9 cellular contexts compared by ENCODE assay signal in genomic region chr2:149017116-149017985, GRCh38. TPM values are rescaled to one million over a fixed set of nuclear protein-coding genes. Genes with fewer than 3 reads are reported as not detected.
DNase-seq lines count a peak whose midpoint lies in the region; ATAC-seq and TF ChIP-seq lines count a peak whose summit lies in the region.
"Had no signal": no experiment of that assay in that cellular context is flagged by ENCODE, and none has a peak within 500 bp of the region (broad histone marks: within the 10 kb centered on the region; RNA-seq: fewer than 3 reads in every experiment).

No MANE protein-coding gene starts in this region.

- H4K91ac ChIP-seq in H9 (ENCODE audit: insufficient read length, low read depth, low read length): no peak overlapping the region

- no peak overlapping the region for H2BK5ac ChIP-seq in H9 (ENCODE audit: insufficient read length, low read length)

- no peaks in the 10 kb centered on the region for H3K79me1 ChIP-seq in H9 (ENCODE audit: insufficient read depth, low read depth, low read length, poor library complexity, severe bottlenecking)

- H3K23me2 ChIP-seq in H9 (ENCODE audit: insufficient read length, low read depth, low read length, poor library complexity, severe bottlenecking): no peaks in the 10 kb centered on the region

- H3K23ac ChIP-seq in H9 (ENCODE audit: insufficient read length, low read depth, low read length): no peak overlapping the region

- H3K4me3 Mint-ChIP-seq in H9: no peak overlapping the region

- H3K14ac ChIP-seq in H9 (ENCODE audit: insufficient read depth, low read length): no peak overlapping the region

- H3K56ac ChIP-seq in H9 (ENCODE audit: insufficient read length, low read depth, low read length): no peak overlapping the region

- H3K27me3 Mint-ChIP-seq in H9 (ENCODE audit: low read depth): peaks cover 1% of the 10 kb centered on the region; the same call in 1 of the 2 replicates
- H3K27me3 Mint-ChIP-seq: IgD-negative memory B cell had no signal

- H2AK5ac ChIP-seq in H9 (ENCODE audit: insufficient read length, low read length): no peak overlapping the region

- H3K4me1 Mint-ChIP-seq in H9: peaks cover 15 to 17% of the 10 kb centered on the region in 2 experiments; a peak in 3 of 4 replicates

- no peak overlapping the region for H2BK12ac ChIP-seq in H9 (ENCODE audit: insufficient read length, low read depth, low read length)

- no peaks in the 10 kb centered on the region for H3K9me3 ChIP-seq in H9 (ENCODE audit: control insufficient read depth, low read depth, low read length)

- H3T11ph ChIP-seq in H9 (ENCODE audit: low read length): no peak overlapping the region

- TF ChIP-seq CTCF in H9 (conservative IDR thresholded peaks at IDR 0.05): peak; percentile 95
- TF ChIP-seq CTCF in VCaP (conservative IDR thresholded peaks at IDR 0.05): peak; percentile 91

- H4K5ac ChIP-seq in H9 (ENCODE audit: insufficient read length, low read depth, low read length): no peak overlapping the region

- no peaks in the 10 kb centered on the region for H3K9me3 Mint-ChIP-seq in H9
- H3K9me3 Mint-ChIP-seq: IgD-negative memory B cell had no signal

- no peak overlapping the region for H2BK15ac ChIP-seq in H9 (ENCODE audit: low read depth, low read length)

- WGBS in H9 (ENCODE audit: extremely low coverage, insufficient read length, low lambda C conversion rate): no CpG with 5 or more reads among the region's 14 CpGs

- H3K27ac ChIP-seq in H9 (ENCODE audit: insufficient read length, low read depth, low read length) (no peak overlapping the region), VCaP (no peak overlapping the region)

- no peaks in the 10 kb centered on the region for H3K4me1 ChIP-seq in H9 (ENCODE audit: insufficient read depth, low read length)

- H2BK20ac ChIP-seq in H9 (ENCODE audit: low read depth, low read length, poor library complexity, severe bottlenecking): no peak overlapping the region

- H3K4ac ChIP-seq in H9 (ENCODE audit: low read depth, low read length): no peak overlapping the region

- no peak for ATAC-seq in GM21423 (IDR thresholded peaks at IDR 0.05; ENCODE audit: unreplicated experiment)

- H3K79me2 ChIP-seq in H9 (ENCODE audit: insufficient read depth, low read length): no peaks in the 10 kb centered on the region

- H3K4me2 ChIP-seq in H9 (ENCODE audit: insufficient read depth, insufficient read length, low read length): no peak overlapping the region

- H2BK120ac ChIP-seq in H9 (ENCODE audit: low read depth, low read length, poor library complexity, severe bottlenecking): no peak overlapping the region

- H2AFZ ChIP-seq in H9 (ENCODE audit: low read length): no peak overlapping the region

- H3K9ac ChIP-seq in H9 (ENCODE audit: extremely low read depth, insufficient read length, low read length): no peak overlapping the region

- no peak overlapping the region for H4K8ac ChIP-seq in H9 (replicated peaks; ENCODE audit: insufficient read length, low read depth, low read length)

- DNase-seq in CMK (ENCODE audit: low read depth) (peak; percentile 12), H9 (peak; percentile 75), NCI-H2171 (lab: John Stamatoyannopoulos, UW) (peak; percentile 84), brain pericyte (ENCODE audit: low read depth, low spot score) (peak; percentile 13), iris pigment epithelial cell (ENCODE audit: low read depth) (peak; percentile 71)
- DNase-seq in stimulated activated CD4-positive, alpha-beta T cell treated with anti-CD3 and anti-CD28 coated beads, Interleukin-15, amount 100 ng/mL, for 24 hours: peak; percentile 83

- peaks cover 17 to 41% (median 28%) of the 10 kb centered on the region in 3 experiments for H3K36me3 Mint-ChIP-seq in H9 (ENCODE audit: insufficient read depth in 1 of 3, low read depth in 3 of 3)
- H3K36me3 Mint-ChIP-seq: IgD-negative memory B cell had no signal

- no peaks in the 10 kb centered on the region for H4K20me1 ChIP-seq in H9 (ENCODE audit: control insufficient read depth, insufficient read depth, insufficient read length)

- H3K27ac Mint-ChIP-seq in H9: peak overlapping the region in 2 of 3 experiments; percentile 15 to 64; a peak in 4 of 7 replicates

- no peak overlapping the region for H3K18ac ChIP-seq in H9 (ENCODE audit: insufficient read length, low read depth, low read length)

- no peaks in the 10 kb centered on the region for H3K27me3 ChIP-seq in H9 (ENCODE audit: insufficient read depth, low read length)

RNA-seq across cellular contexts. Expression of gene LYPD6B, which starts 21.1 kb away (rescaled TPM):
- 1.0 and 2.0 TPM in 2 replicates for total RNA-seq in H9 (2021)

Comparison
In these comparisons a context has a peak if more than half of its experiments do, and no peak if none do; other contexts are left out.
1. DNase-seq: peak in every context shown above with its lines; median percentile 84 in NCI-H2171; 83 in stimulated activated CD4-positive, alpha-beta T cell treated with anti-CD3 and anti-CD28 coated beads, Interleukin-15, amount 100 ng/mL, for 24 hours; 75 in H9; 71 in iris pigment epithelial cell; 13 in brain pericyte; 12 in CMK.